17 cellular contexts compared by ENCODE assay signal in the genomic region with DNA sequence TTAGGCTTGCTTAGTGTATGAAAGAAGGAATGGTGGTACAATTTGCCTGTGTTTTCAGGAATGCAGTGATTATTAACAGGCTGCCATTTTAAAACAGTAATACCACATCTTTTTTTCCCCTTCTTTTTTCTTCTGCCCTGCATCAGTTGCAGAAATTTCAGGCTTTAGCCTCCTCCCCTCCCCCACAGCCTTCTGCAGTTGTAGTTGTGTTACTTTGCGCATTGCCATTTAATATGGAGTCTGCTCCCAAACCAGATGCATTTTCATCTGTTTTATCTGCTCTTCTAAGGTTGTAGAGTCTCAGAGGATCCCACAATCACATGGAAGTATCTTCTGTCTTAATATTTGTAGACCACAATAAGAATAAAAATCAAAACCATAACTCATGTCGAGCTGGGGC. TPM values are rescaled to one million over a fixed set of nuclear protein-coding genes. Genes with fewer than 3 reads are reported as not detected.
DNase-seq lines count a peak whose midpoint lies in the region; ATAC-seq lines count a peak whose summit lies in the region.
"Had no signal": no experiment of that assay in that cellular context is flagged by ENCODE, and none has a peak within 500 bp of the region (broad histone marks: within the 10 kb centered on the region; RNA-seq: fewer than 3 reads in every experiment).

No MANE protein-coding gene starts in this region.

- no peaks in the 10 kb centered on the region for H3K36me3 ChIP-seq in neuronal stem cell (replicated peaks in 1 of 2; ENCODE audit: control insufficient read depth in 2 of 2, insufficient read depth in 2 of 2, low read length in 2 of 2)
- H3K36me3 ChIP-seq: SJCRH30 had no signal

- H3K18ac ChIP-seq in neuronal stem cell (ENCODE audit: low read length) = no peak overlapping the region

- no peak overlapping the region for H2AK5ac ChIP-seq in neuronal stem cell (ENCODE audit: low read depth, low read length)

- H3K9ac ChIP-seq in neuronal stem cell (ENCODE audit: low read depth, low read length, poor library complexity) = no peak overlapping the region

- H3K27me3 ChIP-seq in neuronal stem cell (ENCODE audit: control insufficient read depth in 3 of 3, insufficient read depth in 3 of 3, low read depth in 1 of 3, low read length in 3 of 3) = no peaks in the 10 kb centered on the region

- no peak overlapping the region for H3K14ac ChIP-seq in neuronal stem cell (ENCODE audit: low read length)

- H3K4me2 ChIP-seq in neuronal stem cell (ENCODE audit: insufficient read depth, low read length, poor library complexity, severe bottlenecking) = no peak overlapping the region

- peaks cover 4% of the 10 kb centered on the region for H3K79me1 ChIP-seq in neuronal stem cell (ENCODE audit: low read depth, low read length)

- H3K4ac ChIP-seq in neuronal stem cell (ENCODE audit: low read length) = no peak overlapping the region

- ATAC-seq in GM18858 (IDR thresholded peaks at IDR 0.05; ENCODE audit: unreplicated experiment) = no peak
- ATAC-seq: activated T-cell treated with anti-CD3 and anti-CD28 coated beads, Interleukin-2, amount 50 U/mL, for 4 hours; HepG2 had no signal

- no peak overlapping the region for H4K91ac ChIP-seq in neuronal stem cell (ENCODE audit: low read depth, low read length, poor library complexity)

- H3K4me1 ChIP-seq in neuronal stem cell (ENCODE audit: control insufficient read depth in 2 of 2, insufficient read depth in 1 of 2, low read depth in 1 of 2, low read length in 2 of 2) = peaks cover 11 to 37% of the 10 kb centered on the region in 2 donors
- H3K4me1 ChIP-seq: SJCRH30 had no signal

- H2BK120ac ChIP-seq in neuronal stem cell (ENCODE audit: low read depth, low read length) = no peak overlapping the region

- no CpG with 5 or more reads among the region's 2 CpGs for WGBS in neuronal stem cell (ENCODE audit: extremely low coverage in 2 of 2, insufficient read length in 2 of 2, insufficient replicate concordance in 1 of 2), 2 donors

- H3K27ac ChIP-seq in neuronal stem cell (replicated peaks; ENCODE audit: low read length) = no peak overlapping the region
- H3K27ac ChIP-seq: SJCRH30 had no signal

- H3K23ac ChIP-seq in neuronal stem cell (ENCODE audit: low read depth, low read length, poor library complexity) = no peak overlapping the region

- DNase-seq in DMS53 (lab: John Stamatoyannopoulos, UW) (peak; percentile 60), NCI-H510A (lab: John Stamatoyannopoulos, UW) (peak; percentile 15), globus pallidus (ENCODE audit: low spot score) (peak; percentile 53), neuronal stem cell (ENCODE audit: low spot score) (no peak), UCSD-AML1 (lab: John Stamatoyannopoulos, UW; ENCODE audit: unreplicated experiment) (no peak), NCI-H345 (lab: John Stamatoyannopoulos, UW) (no peak), SW480 (ENCODE audit: low spot score) (no peak)
- DNase-seq: activated naive CD8-positive, alpha-beta T cell treated with anti-CD3 and anti-CD28 coated beads, Interleukin-2, amount 10 ng/mL, durations not matched to agents 7 days and 5 days; activated T-cell treated with anti-CD3 and anti-CD28 coated beads, Interleukin-2, amount 50 U/mL, for 4 hours; HFFc6; NCI-H1930; occipital lobe; SJCRH30; small intestine; stimulated activated naive CD4-positive, alpha-beta T cell had no signal

- H3K9me3 ChIP-seq in neuronal stem cell (replicated peaks in 1 of 2; ENCODE audit: control insufficient read depth in 2 of 2, insufficient read depth in 1 of 2, low read depth in 1 of 2, low read length in 2 of 2) = peaks cover 0 to 5% of the 10 kb centered on the region in 2 donors
- H3K9me3 ChIP-seq: SJCRH30 had no signal

- no peak overlapping the region for H2BK12ac ChIP-seq in neuronal stem cell (ENCODE audit: low read length)

- no peak overlapping the region for H2BK15ac ChIP-seq in neuronal stem cell (ENCODE audit: low read length)

- H2AFZ ChIP-seq in neuronal stem cell (ENCODE audit: low read length) = peak overlapping the region; percentile 19

- no peak overlapping the region for H2BK5ac ChIP-seq in neuronal stem cell (ENCODE audit: low read length)

- peak overlapping the region in 1 of 2 donors; percentile 10 for H3K4me3 ChIP-seq in neuronal stem cell (ENCODE audit: low read length in 2 of 2)
- H3K4me3 ChIP-seq: SJCRH30 had no signal

- H4K8ac ChIP-seq in neuronal stem cell (ENCODE audit: low read depth, low read length) = no peak overlapping the region

RNA-seq across cellular contexts. Expression of gene ASXL3, which starts 3.8 kb away (rescaled TPM):
- 2.1 TPM for polyA plus RNA-seq in neuronal stem cell (2013, experiment 1 of 2)
- 2.2 TPM for polyA plus RNA-seq in neuronal stem cell (2013, experiment 2 of 2)
- polyA plus RNA-seq: HepG2 had no signal

Comparison
In these comparisons a context has a peak if more than half of its experiments do, and no peak if none do; other contexts are left out.
1. DNase-seq: peak in DMS53 (single experiment), NCI-H510A (single experiment) and globus pallidus (single experiment); none in neuronal stem cell (single experiment), UCSD-AML1 (single experiment), NCI-H345 (single experiment) and SW480 (single experiment).